In genomic region chr7:94436018-94436604, GRCh38 we compare ENCODE assay signal across 8 cellular contexts. TPM values are rescaled to one million over a fixed set of nuclear protein-coding genes. Genes with fewer than 3 reads are reported as not detected.
DNase-seq lines count a peak whose midpoint lies in the region; ATAC-seq, FAIRE-seq and TF ChIP-seq lines count a peak whose summit lies in the region.

No MANE protein-coding gene starts in this region.

- TF ChIP-seq CTCF in Peyer's patch (IDR thresholded peaks at IDR 0.05) (peak; percentile 45 to 74 (median 70)), parathyroid adenoma (IDR thresholded peaks at IDR 0.05) (peak; percentile 78)

- ATAC-seq in GM21447 (IDR thresholded peaks at IDR 0.05; ENCODE audit: unreplicated experiment), result peak; percentile 83

- H3K9me3 Mint-ChIP-seq in activated T-helper 1 cell treated with anti-CD3 and anti-CD28 coated beads, Interleukin-12 subunit alpha, Interleukin-12 subunit beta, Interleukin-2, Interleukin-4 antibody, amounts not matched to agents 30 ng/mL and 10 ng/mL and 1 ng/mL, durations not matched to agents 14 hours and 24 hours and 36 hours, result no peaks in the 10 kb centered on the region
- H3K9me3 Mint-ChIP-seq in activated T-helper 2 cell treated with anti-CD3 and anti-CD28 coated beads, Interferon-gamma antibody, Interleukin-2, Interleukin-4, amounts not matched to agents 10 μg/mL and 5 μg/mL and 100 μg/mL, durations not matched to agents 14 hours and 24 hours and 36 hours, result no peaks in the 10 kb centered on the region

- DNase-seq in Daoy (ENCODE audit: low read depth) (peak; percentile 70), HS-5 (ENCODE audit: low read depth) (peak; percentile 38), Peyer's patch (peak in 2 of 3 donors; percentile 42 to 83), frontal cortex (ENCODE audit: low spot score in 2 of 2) (peak; percentile 6 to 31)
- peak; percentile 22 for DNase-seq in activated T-helper 1 cell treated with anti-CD3 and anti-CD28 coated beads, Interleukin-12 subunit alpha, Interleukin-12 subunit beta, Interleukin-2, Interleukin-4 antibody, amounts not matched to agents 30 ng/mL and 10 ng/mL and 1 ng/mL, durations not matched to agents 14 hours and 24 hours and 36 hours (ENCODE audit: low spot score)
- DNase-seq in activated T-helper 2 cell treated with anti-CD3 and anti-CD28 coated beads, Interferon-gamma antibody, Interleukin-2, Interleukin-4, amounts not matched to agents 10 μg/mL and 5 μg/mL and 100 μg/mL, durations not matched to agents 14 hours and 24 hours and 36 hours (ENCODE audit: low spot score), result no peak

- TF ChIP-seq POLR2A in Peyer's patch (IDR thresholded peaks at IDR 0.05), result no peak

- no peaks in the 10 kb centered on the region for H3K36me3 ChIP-seq in Peyer's patch
- no peaks in the 10 kb centered on the region for H3K36me3 ChIP-seq in parathyroid adenoma (ENCODE audit: control insufficient read depth, insufficient read depth, low read length)

- H3K4me1 ChIP-seq in Peyer's patch (no peaks in the 10 kb centered on the region), parathyroid adenoma (no peaks in the 10 kb centered on the region)

- FAIRE-seq in frontal cortex (lab: Jason Lieb, UNC), result peak; percentile 31

- H3K4me1 Mint-ChIP-seq in activated T-helper 1 cell treated with anti-CD3 and anti-CD28 coated beads, Interleukin-12 subunit alpha, Interleukin-12 subunit beta, Interleukin-2, Interleukin-4 antibody, amounts not matched to agents 30 ng/mL and 10 ng/mL and 1 ng/mL, durations not matched to agents 14 hours and 24 hours and 36 hours (ENCODE audit: low read depth), result no peaks in the 10 kb centered on the region
- peaks cover 3% of the 10 kb centered on the region for H3K4me1 Mint-ChIP-seq in activated T-helper 2 cell treated with anti-CD3 and anti-CD28 coated beads, Interferon-gamma antibody, Interleukin-2, Interleukin-4, amounts not matched to agents 10 μg/mL and 5 μg/mL and 100 μg/mL, durations not matched to agents 14 hours and 24 hours and 36 hours (ENCODE audit: low read depth)

- no peaks in the 10 kb centered on the region for H3K27me3 ChIP-seq in Peyer's patch
- no peaks in the 10 kb centered on the region for H3K27me3 ChIP-seq in parathyroid adenoma (ENCODE audit: control insufficient read depth, insufficient read depth, low read length)

- H3K36me3 Mint-ChIP-seq in activated T-helper 1 cell treated with anti-CD3 and anti-CD28 coated beads, Interleukin-12 subunit alpha, Interleukin-12 subunit beta, Interleukin-2, Interleukin-4 antibody, amounts not matched to agents 30 ng/mL and 10 ng/mL and 1 ng/mL, durations not matched to agents 14 hours and 24 hours and 36 hours (ENCODE audit: low read depth), result no peaks in the 10 kb centered on the region
- no peaks in the 10 kb centered on the region for H3K36me3 Mint-ChIP-seq in activated T-helper 2 cell treated with anti-CD3 and anti-CD28 coated beads, Interferon-gamma antibody, Interleukin-2, Interleukin-4, amounts not matched to agents 10 μg/mL and 5 μg/mL and 100 μg/mL, durations not matched to agents 14 hours and 24 hours and 36 hours (ENCODE audit: low read depth)

- no peak overlapping the region for H3K4me2 ChIP-seq in parathyroid adenoma (ENCODE audit: low read length)

- no peak overlapping the region for H3K4me3 Mint-ChIP-seq in activated T-helper 1 cell treated with anti-CD3 and anti-CD28 coated beads, Interleukin-12 subunit alpha, Interleukin-12 subunit beta, Interleukin-2, Interleukin-4 antibody, amounts not matched to agents 30 ng/mL and 10 ng/mL and 1 ng/mL, durations not matched to agents 14 hours and 24 hours and 36 hours
- no peak overlapping the region for H3K4me3 Mint-ChIP-seq in activated T-helper 2 cell treated with anti-CD3 and anti-CD28 coated beads, Interferon-gamma antibody, Interleukin-2, Interleukin-4, amounts not matched to agents 10 μg/mL and 5 μg/mL and 100 μg/mL, durations not matched to agents 14 hours and 24 hours and 36 hours (ENCODE audit: low read depth)

- H3K27ac Mint-ChIP-seq in activated T-helper 1 cell treated with anti-CD3 and anti-CD28 coated beads, Interleukin-12 subunit alpha, Interleukin-12 subunit beta, Interleukin-2, Interleukin-4 antibody, amounts not matched to agents 30 ng/mL and 10 ng/mL and 1 ng/mL, durations not matched to agents 14 hours and 24 hours and 36 hours, result no peak overlapping the region
- no peak overlapping the region for H3K27ac Mint-ChIP-seq in activated T-helper 2 cell treated with anti-CD3 and anti-CD28 coated beads, Interferon-gamma antibody, Interleukin-2, Interleukin-4, amounts not matched to agents 10 μg/mL and 5 μg/mL and 100 μg/mL, durations not matched to agents 14 hours and 24 hours and 36 hours

- H3K79me2 ChIP-seq in parathyroid adenoma, result no peaks in the 10 kb centered on the region

- intact Hi-C loops in activated T-helper 1 cell treated with anti-CD3 and anti-CD28 coated beads, Interleukin-12 subunit alpha, Interleukin-12 subunit beta, Interleukin-2, Interleukin-4 antibody, amounts not matched to agents 30 ng/mL and 10 ng/mL and 1 ng/mL, durations not matched to agents 14 hours and 24 hours and 36 hours (cut with micrococcal nuclease), result loop anchor here (1.0 to 5.0 kb wide), 3 partner anchors 534 to 1189 kb away; no protein-coding TSS in a partner anchor
- intact Hi-C loops in activated T-helper 2 cell treated with anti-CD3 and anti-CD28 coated beads, Interferon-gamma antibody, Interleukin-2, Interleukin-4, amounts not matched to agents 10 μg/mL and 5 μg/mL and 100 μg/mL, durations not matched to agents 14 hours and 24 hours and 36 hours (cut with micrococcal nuclease), result no loop called here

- no peak overlapping the region for H2AFZ ChIP-seq in parathyroid adenoma

- H3K27ac ChIP-seq in Peyer's patch, result no peak overlapping the region
- H3K27ac ChIP-seq in parathyroid adenoma, result no peak overlapping the region

- H3K9me3 ChIP-seq in Peyer's patch (no peaks in the 10 kb centered on the region), parathyroid adenoma (ENCODE audit: control insufficient read depth, low read length) (no peaks in the 10 kb centered on the region)

- H3K4me3 ChIP-seq in Peyer's patch (no peak overlapping the region), parathyroid adenoma (ENCODE audit: low read depth, low read length) (no peak overlapping the region)

- H3K9ac ChIP-seq in parathyroid adenoma, result no peak overlapping the region

- peaks cover 28% of the 10 kb centered on the region for H3K27me3 Mint-ChIP-seq in activated T-helper 1 cell treated with anti-CD3 and anti-CD28 coated beads, Interleukin-12 subunit alpha, Interleukin-12 subunit beta, Interleukin-2, Interleukin-4 antibody, amounts not matched to agents 30 ng/mL and 10 ng/mL and 1 ng/mL, durations not matched to agents 14 hours and 24 hours and 36 hours (ENCODE audit: insufficient read depth)
- peaks cover 21% of the 10 kb centered on the region for H3K27me3 Mint-ChIP-seq in activated T-helper 2 cell treated with anti-CD3 and anti-CD28 coated beads, Interferon-gamma antibody, Interleukin-2, Interleukin-4, amounts not matched to agents 10 μg/mL and 5 μg/mL and 100 μg/mL, durations not matched to agents 14 hours and 24 hours and 36 hours (ENCODE audit: low read depth)

RNA-seq across cellular contexts. Expression of gene COL1A2, which starts 41.4 kb away (rescaled TPM):
- 596 and 732 TPM in 2 replicates for total RNA-seq in Daoy (2014; rRNA removed; shearing (Covaris generic))
- total RNA-seq in Peyer's patch (100 to 1,000 TPM in 1 of 4 donors, 10 to 100 TPM in 3; 28.0 to 404 (median 59.1) TPM), frontal cortex (84.4 TPM)
- total RNA-seq in activated T-helper 1 cell treated with anti-CD3 and anti-CD28 coated beads, Interleukin-12 subunit alpha, Interleukin-12 subunit beta, Interleukin-2, Interleukin-4 antibody, amounts not matched to agents 30 ng/mL and 10 ng/mL and 1 ng/mL, durations not matched to agents 14 hours and 24 hours and 36 hours, result 9.3 and 10.2 TPM in 2 replicates
- 1.4 and 1.5 TPM in 2 replicates for total RNA-seq in activated T-helper 2 cell treated with anti-CD3 and anti-CD28 coated beads, Interferon-gamma antibody, Interleukin-2, Interleukin-4, amounts not matched to agents 10 μg/mL and 5 μg/mL and 100 μg/mL, durations not matched to agents 14 hours and 24 hours and 36 hours
